In the genomic region with DNA sequence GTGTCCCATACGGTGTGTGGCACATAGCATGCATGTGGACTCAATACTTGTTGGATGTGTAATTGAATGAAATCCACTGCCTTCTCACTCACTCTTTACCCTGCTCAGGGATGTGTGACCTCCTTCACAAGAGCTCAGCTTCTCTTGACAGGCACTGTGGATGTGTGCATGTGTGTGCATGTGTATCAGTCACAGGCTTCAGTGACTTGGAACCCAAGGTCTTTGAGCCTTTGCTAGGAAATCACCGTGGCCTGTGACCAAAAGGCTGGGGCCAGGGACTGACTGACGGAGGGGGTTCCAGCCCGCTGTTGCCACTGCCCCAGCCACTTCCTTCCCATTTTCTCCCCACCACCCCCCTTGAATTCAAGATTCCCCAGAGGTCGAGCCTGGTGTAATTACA, we compare ENCODE assay signal across 17 cellular contexts.
"Had no signal": no experiment of that assay in that cellular context is flagged by ENCODE, and none has a peak within 500 bp of the region (broad histone marks: within the 10 kb centered on the region; RNA-seq: fewer than 3 reads in every experiment).

No MANE protein-coding gene starts in this region.

- ATAC-seq: activated naive CD4-positive, alpha-beta T cell treated with anti-CD3 and anti-CD28 coated beads, Interleukin-2, amount 50 U/mL, for 72 hours; activated T-cell treated with anti-CD3 and anti-CD28 coated beads, Interleukin-2, amount 50 U/mL, for 72 hours; gastrocnemius medialis; T-helper 17 cell had no signal

- H3K4me3 ChIP-seq: adrenal gland, gastrocnemius medialis, left ventricle myocardium inferior, prostate gland, right lobe of liver, testis had no signal

- DNase-seq: activated CD4-positive, alpha-beta T cell treated with anti-CD3 and anti-CD28 coated beads for 1 hour; activated gamma-delta T cell treated with Interleukin-2 at 50 U/mL for 16 hours; activated T-cell treated with anti-CD3 and anti-CD28 coated beads, Interleukin-2, amount 50 U/mL, for 72 hours; adrenal gland; cerebellar nuclear complex; effector CD4-positive, alpha-beta T cell; gastrocnemius medialis; head of caudate nucleus; mammary epithelial cell; right lobe of liver; small intestine; stimulated activated CD4-positive, alpha-beta T cell treated with anti-CD3 and anti-CD28 coated beads, Interleukin-4, amount 100 ng/mL, for 1 hour; T-helper 17 cell had no signal
